10 cellular contexts compared by ENCODE assay signal in genomic region chr4:153205757-153206156, GRCh38. TPM values are rescaled to one million over a fixed set of nuclear protein-coding genes. Genes with fewer than 3 reads are reported as not detected.
DNase-seq lines count a peak whose midpoint lies in the region; ATAC-seq, FAIRE-seq and TF ChIP-seq lines count a peak whose summit lies in the region.
"Had no signal": no experiment of that assay in that cellular context is flagged by ENCODE, and none has a peak within 500 bp of the region (broad histone marks: within the 10 kb centered on the region; RNA-seq: fewer than 3 reads in every experiment).

No MANE protein-coding gene starts in this region.

- peaks cover 4% of the 10 kb centered on the region for H3K4me1 ChIP-seq in foreskin keratinocyte

- TF ChIP-seq CTCF in foreskin keratinocyte (conservative IDR thresholded peaks at IDR 0.05) (no peak), omental fat pad (IDR thresholded peaks at IDR 0.05) (no peak)

- no peak overlapping the region for H3K27ac ChIP-seq in foreskin keratinocyte

- no peak for FAIRE-seq in HTR-8/SVneo (lab: Jason Lieb, UNC)

- ATAC-seq in foreskin keratinocyte (peak; percentile 95), omental fat pad (ENCODE audit: low FRiP score) (no peak)

- H3K27me3 ChIP-seq in foreskin keratinocyte = peaks cover 2% of the 10 kb centered on the region
- H3K27me3 ChIP-seq: heart right ventricle had no signal

- DNase-seq in HK-2 (ENCODE audit: unreplicated experiment) = peak; percentile 28
- peak; percentile 14 to 29 for DNase-seq in activated CD4-positive, alpha-beta T cell treated with anti-CD3 and anti-CD28 coated beads, Interleukin-2, amount 50 U/mL, for 4 hours
- peak; percentile 40 to 76 for DNase-seq in foreskin keratinocyte
- DNase-seq in stimulated activated CD4-positive, alpha-beta T cell treated with anti-CD3 and anti-CD28 coated beads, Interleukin-2, amount 100 ng/mL, for 4 hours (ENCODE audit: low read depth) = peak; percentile 33
- DNase-seq in HuH-7 (ENCODE audit: low spot score) = no peak
- DNase-seq in omental fat pad (ENCODE audit: low spot score) = no peak
- DNase-seq in HTR-8/SVneo (ENCODE audit: insufficient read length, low spot score) = no peak
- no peak for DNase-seq in D341Med (ENCODE audit: low spot score)
- DNase-seq: heart right ventricle, NCI-H446 had no signal

RNA-seq across cellular contexts. Expression of gene TRIM2, which starts 1.5 kb away (rescaled TPM):
- total RNA-seq in foreskin keratinocyte = 7.0 and 9.9 TPM in 2 replicates
- 0.91 and 1.8 TPM in 2 replicates for polyA plus RNA-seq in foreskin keratinocyte
- total RNA-seq in omental fat pad = 10 to 100 TPM; 14.8 to 45.4 (median 26.5) TPM

Comparison
In these comparisons a context has a peak if more than half of its experiments do, and no peak if none do; other contexts are left out.
1. DNase-seq: peak in HK-2 (single experiment), activated CD4-positive, alpha-beta T cell treated with anti-CD3 and anti-CD28 coated beads, Interleukin-2, amount 50 U/mL, for 4 hours (2 of 2), foreskin keratinocyte (2 of 2) and stimulated activated CD4-positive, alpha-beta T cell treated with anti-CD3 and anti-CD28 coated beads, Interleukin-2, amount 100 ng/mL, for 4 hours (single experiment); none in HuH-7 (single experiment), omental fat pad (single experiment), HTR-8/SVneo (single experiment) and D341Med (single experiment).